Comparison of ENCODE assay signal across 20 cellular contexts in genomic region chr4:5446595-5446994, GRCh38.
"Had no signal": no experiment of that assay in that cellular context is flagged by ENCODE, and none has a peak within 500 bp of the region (broad histone marks: within the 10 kb centered on the region; RNA-seq: fewer than 3 reads in every experiment).

No MANE protein-coding gene starts in this region.

- ATAC-seq: heart left ventricle; left colon; left ventricle myocardium superior; natural killer cell treated with Interleukin-12 subunit alpha and Interleukin-12 subunit beta and Interleukin-15 and Interleukin-18, amount 100 ng/mL, for 72 hours; psoas muscle; sciatic nerve; stimulated activated naive B cell treated with anti-CD40 and anti-IgM and Interleukin-4, amounts not matched to agents 10 μg/mL and 1 μg/mL and 100 μg/mL, for 72 hours; stimulated activated naive CD8-positive, alpha-beta T cell treated with anti-CD3 and anti-CD28 coated beads, Interleukin-15, amount 100 ng/mL, for 72 hours had no signal

- H3K4me1 Mint-ChIP-seq: stimulated activated naive B cell treated with anti-CD40 and anti-IgM and Interleukin-4, amounts not matched to agents 10 μg/mL and 1 μg/mL and 100 μg/mL, for 72 hours; stimulated activated naive CD8-positive, alpha-beta T cell treated with anti-CD3 and anti-CD28 coated beads, Interleukin-15, amount 100 ng/mL, for 72 hours had no signal

- FAIRE-seq: frontal cortex, urothelium cell line had no signal

- H3K9me3 Mint-ChIP-seq: natural killer cell treated with Interleukin-12 subunit alpha and Interleukin-12 subunit beta and Interleukin-15 and Interleukin-18, amount 100 ng/mL, for 72 hours; stimulated activated naive CD8-positive, alpha-beta T cell treated with anti-CD3 and anti-CD28 coated beads, Interleukin-15, amount 100 ng/mL, for 72 hours had no signal

- H3K4me3 ChIP-seq: heart left ventricle, lung, psoas muscle, testis, tibial nerve had no signal

- H3K27ac ChIP-seq: heart left ventricle, psoas muscle, testis, tibial nerve had no signal

- H3K36me3 Mint-ChIP-seq: natural killer cell treated with Interleukin-12 subunit alpha and Interleukin-12 subunit beta and Interleukin-15 and Interleukin-18, amount 100 ng/mL, for 72 hours; stimulated activated naive B cell treated with anti-CD40 and anti-IgM and Interleukin-4, amounts not matched to agents 10 μg/mL and 1 μg/mL and 100 μg/mL, for 72 hours had no signal

- DNase-seq: dermis blood vessel endothelial cell; effector CD4-positive, alpha-beta T cell; heart left ventricle; hypothalamus; left colon; left ventricle myocardium superior; midbrain; psoas muscle; retina; stimulated activated CD4-positive, alpha-beta T cell treated with anti-CD3 and anti-CD28 coated beads, Interleukin-2, amount 100 ng/mL, for 24 hours; stimulated activated CD4-positive, alpha-beta T cell treated with anti-CD3 and anti-CD28 coated beads, Interleukin-4, amount 100 ng/mL, for 4 hours; stimulated activated naive B cell treated with anti-CD40 and anti-IgM and Interleukin-4, amounts not matched to agents 10 μg/mL and 1 μg/mL and 100 μg/mL, for 72 hours; stimulated activated naive CD8-positive, alpha-beta T cell treated with anti-CD3 and anti-CD28 coated beads, Interleukin-15, amount 100 ng/mL, for 72 hours; testis had no signal

- H3K4me3 Mint-ChIP-seq: natural killer cell treated with Interleukin-12 subunit alpha and Interleukin-12 subunit beta and Interleukin-15 and Interleukin-18, amount 100 ng/mL, for 72 hours; stimulated activated naive B cell treated with anti-CD40 and anti-IgM and Interleukin-4, amounts not matched to agents 10 μg/mL and 1 μg/mL and 100 μg/mL, for 72 hours; stimulated activated naive CD8-positive, alpha-beta T cell treated with anti-CD3 and anti-CD28 coated beads, Interleukin-15, amount 100 ng/mL, for 72 hours had no signal

- H3K27ac Mint-ChIP-seq: natural killer cell treated with Interleukin-12 subunit alpha and Interleukin-12 subunit beta and Interleukin-15 and Interleukin-18, amount 100 ng/mL, for 72 hours; stimulated activated naive B cell treated with anti-CD40 and anti-IgM and Interleukin-4, amounts not matched to agents 10 μg/mL and 1 μg/mL and 100 μg/mL, for 72 hours had no signal

- H3K27me3 Mint-ChIP-seq: natural killer cell treated with Interleukin-12 subunit alpha and Interleukin-12 subunit beta and Interleukin-15 and Interleukin-18, amount 100 ng/mL, for 72 hours; stimulated activated naive B cell treated with anti-CD40 and anti-IgM and Interleukin-4, amounts not matched to agents 10 μg/mL and 1 μg/mL and 100 μg/mL, for 72 hours; stimulated activated naive CD8-positive, alpha-beta T cell treated with anti-CD3 and anti-CD28 coated beads, Interleukin-15, amount 100 ng/mL, for 72 hours had no signal
